ENCODE assay signal across 3 cellular contexts in the genomic region with DNA sequence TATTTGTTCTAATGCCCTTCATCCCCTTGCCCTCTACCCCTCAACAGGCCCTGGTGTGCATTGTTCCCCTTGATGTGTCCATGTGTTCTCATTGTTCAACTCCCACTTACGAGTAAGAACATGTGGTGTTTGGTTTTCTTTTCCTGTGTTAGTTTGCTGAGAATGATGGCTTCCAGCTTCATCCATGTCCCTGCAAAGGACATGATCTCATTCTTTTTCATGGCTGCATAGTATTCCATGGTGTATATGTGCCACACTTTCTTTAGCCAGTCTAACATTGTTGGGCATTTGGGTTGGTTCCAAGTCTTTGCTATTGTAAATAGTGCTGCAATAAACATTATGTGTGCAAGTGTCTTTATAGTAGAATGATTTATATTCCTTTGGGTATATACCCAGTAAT. TPM values are rescaled to one million over a fixed set of nuclear protein-coding genes. Genes with fewer than 3 reads are reported as not detected.
"Had no signal": no experiment of that assay in that cellular context is flagged by ENCODE, and none has a peak within 500 bp of the region (broad histone marks: within the 10 kb centered on the region; RNA-seq: fewer than 3 reads in every experiment).

No MANE protein-coding gene starts in this region.

RNA-seq across cellular contexts. Expression of a gene that starts 7.3 kb away (rescaled TPM):
- total RNA-seq: endodermal cell, epithelial cell of proximal tubule, foreskin keratinocyte had no signal
- polyA plus RNA-seq: foreskin keratinocyte had no signal
